ENCODE assay signal across 15 cellular contexts in the genomic region with DNA sequence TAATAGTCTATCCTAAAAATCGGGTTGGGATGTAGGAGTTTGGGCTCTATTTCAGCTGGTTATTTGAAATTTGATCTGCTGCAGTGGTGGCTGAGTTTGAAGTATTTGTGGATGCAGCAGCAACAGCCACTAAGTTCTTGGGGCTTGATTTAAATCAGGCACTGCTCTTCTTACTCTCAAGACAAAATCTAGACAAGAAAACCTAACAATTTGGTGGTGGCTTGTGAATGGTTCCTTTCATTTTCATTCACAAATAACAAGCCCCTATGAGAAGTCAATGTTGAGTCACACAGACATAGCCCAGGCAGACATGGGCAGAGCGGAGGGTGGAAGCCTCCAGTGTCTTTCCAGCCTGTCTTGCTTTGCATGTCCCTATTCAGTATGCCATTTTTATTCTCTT.
DNase-seq lines count a peak whose midpoint lies in the region; ATAC-seq and TF ChIP-seq lines count a peak whose summit lies in the region.
"Had no signal": no experiment of that assay in that cellular context is flagged by ENCODE, and none has a peak within 500 bp of the region (broad histone marks: within the 10 kb centered on the region; RNA-seq: fewer than 3 reads in every experiment).

No MANE protein-coding gene starts in this region.

- H3K36me3 ChIP-seq in urinary bladder (ENCODE audit: insufficient read depth) (no peaks in the 10 kb centered on the region), Peyer's patch (no peaks in the 10 kb centered on the region)
- H3K36me3 ChIP-seq: HAP-1, neural progenitor cell had no signal

- ATAC-seq in WTC11 = no peak
- ATAC-seq: stimulated activated naive B cell treated with anti-CD40 and anti-IgM and Interleukin-4, amounts not matched to agents 10 μg/mL and 1 μg/mL and 100 μg/mL, for 72 hours had no signal

- H3K36me3 Mint-ChIP-seq in WTC11 = no peaks in the 10 kb centered on the region
- H3K36me3 Mint-ChIP-seq in osteocyte (ENCODE audit: unreplicated experiment) = peaks cover 14% of the 10 kb centered on the region
- H3K36me3 Mint-ChIP-seq: neural progenitor cell; stimulated activated naive B cell treated with anti-CD40 and anti-IgM and Interleukin-4, amounts not matched to agents 10 μg/mL and 1 μg/mL and 100 μg/mL, for 72 hours had no signal

- no peaks in the 10 kb centered on the region for H3K27me3 Mint-ChIP-seq in WTC11 (ENCODE audit: low read depth)
- H3K27me3 Mint-ChIP-seq in osteocyte (ENCODE audit: unreplicated experiment) = no peaks in the 10 kb centered on the region

- H3K4me1 Mint-ChIP-seq in WTC11 = peaks cover 13% of the 10 kb centered on the region
- peaks cover 38% of the 10 kb centered on the region for H3K4me1 Mint-ChIP-seq in osteocyte (ENCODE audit: unreplicated experiment)
- H3K4me1 Mint-ChIP-seq: activated CD4-positive, alpha-beta memory T cell treated with anti-CD3 and anti-CD28 coated beads, Interleukin-2, amount 10 ng/mL, durations not matched to agents 7 days and 5 days; neural progenitor cell; stimulated activated naive B cell treated with anti-CD40 and anti-IgM and Interleukin-4, amounts not matched to agents 10 μg/mL and 1 μg/mL and 100 μg/mL, for 72 hours had no signal

- H3K27ac Mint-ChIP-seq in WTC11 (peak overlapping the region; percentile 17; the same call in 1 of the 2 replicates), osteocyte (ENCODE audit: unreplicated experiment) (peak overlapping the region; percentile 78)
- H3K27ac Mint-ChIP-seq: activated CD4-positive, alpha-beta memory T cell treated with anti-CD3 and anti-CD28 coated beads, Interleukin-2, amount 10 ng/mL, durations not matched to agents 7 days and 5 days; neural progenitor cell; stimulated activated naive B cell treated with anti-CD40 and anti-IgM and Interleukin-4, amounts not matched to agents 10 μg/mL and 1 μg/mL and 100 μg/mL, for 72 hours had no signal

- H3K4me3 ChIP-seq in fibroblast of pulmonary artery (replicated peaks; ENCODE audit: low read depth, low read length) = peak overlapping the region; percentile 1
- no peak overlapping the region for H3K4me3 ChIP-seq in urinary bladder (ENCODE audit: low read depth, low read length)
- no peak overlapping the region for H3K4me3 ChIP-seq in Peyer's patch
- H3K4me3 ChIP-seq: HAP-1, neural progenitor cell, SJCRH30 had no signal

- no peak for TF ChIP-seq CTCF in WTC11 (IDR thresholded peaks at IDR 0.05)
- no peak for TF ChIP-seq CTCF in fibroblast of pulmonary artery (IDR thresholded peaks at IDR 0.05; ENCODE audit: low read length, missing control alignments)
- TF ChIP-seq CTCF in osteocyte (IDR thresholded peaks at IDR 0.05) = no peak
- no peak for TF ChIP-seq CTCF in Peyer's patch (IDR thresholded peaks at IDR 0.05)

- H3K9me3 Mint-ChIP-seq in WTC11 = no peaks in the 10 kb centered on the region
- no peaks in the 10 kb centered on the region for H3K9me3 Mint-ChIP-seq in osteocyte (ENCODE audit: unreplicated experiment)
- H3K9me3 Mint-ChIP-seq: activated CD4-positive, alpha-beta memory T cell treated with anti-CD3 and anti-CD28 coated beads, Interleukin-2, amount 10 ng/mL, durations not matched to agents 7 days and 5 days; neural progenitor cell had no signal

- 68% methylated on average over 2 of the region's 2 CpGs for WGBS in urinary bladder

- no peaks in the 10 kb centered on the region for H3K9me3 ChIP-seq in Peyer's patch
- H3K9me3 ChIP-seq: HAP-1, SJCRH30 had no signal

- no peak for TF ChIP-seq POLR2A in Peyer's patch (IDR thresholded peaks at IDR 0.05)

- peak overlapping the region; percentile 70 for H3K27ac ChIP-seq in urinary bladder (ENCODE audit: low read depth)
- H3K27ac ChIP-seq in substantia nigra (ENCODE audit: low read depth, low read length, poor library complexity, severe bottlenecking) = no peak overlapping the region
- H3K27ac ChIP-seq in Peyer's patch = peak overlapping the region in 2 of 4 donors; percentile 19 to 43
- H3K27ac ChIP-seq: neural progenitor cell, SJCRH30 had no signal

- DNase-seq in WTC11 (ENCODE audit: low spot score) = no peak
- DNase-seq in fibroblast of pulmonary artery (ENCODE audit: low read depth) = peak; percentile 47
- no peak for DNase-seq in osteocyte (ENCODE audit: extremely low spot score, unreplicated experiment)
- no peak for DNase-seq in substantia nigra (lab: John Stamatoyannopoulos, UW)
- no peak for DNase-seq in NCI-H82 treated with DMSO at 0.1 percent for 48 hours (lab: John Stamatoyannopoulos, UW; ENCODE audit: unreplicated experiment)
- DNase-seq in Peyer's patch = no peak
- DNase-seq in UCSD-AML1 (lab: John Stamatoyannopoulos, UW; ENCODE audit: unreplicated experiment) = no peak
- DNase-seq: activated CD4-positive, alpha-beta memory T cell treated with anti-CD3 and anti-CD28 coated beads, Interleukin-2, amount 10 ng/mL, durations not matched to agents 7 days and 5 days; mammary epithelial cell; NCI-H226; SJCRH30; stimulated activated naive B cell treated with anti-CD40 and anti-IgM and Interleukin-4, amounts not matched to agents 10 μg/mL and 1 μg/mL and 100 μg/mL, for 72 hours had no signal

- CTCF ChIA-PET in WTC11 (lab: Charles Lee) = no interaction called here

- H3K4me1 ChIP-seq in urinary bladder (ENCODE audit: insufficient read depth) (no peaks in the 10 kb centered on the region), Peyer's patch (no peaks in the 10 kb centered on the region)
- H3K4me1 ChIP-seq: HAP-1, neural progenitor cell had no signal

- H3K27me3 ChIP-seq in Peyer's patch = no peaks in the 10 kb centered on the region
- H3K27me3 ChIP-seq: neural progenitor cell, SJCRH30 had no signal

- POLR2A ChIA-PET in WTC11 (lab: Charles Lee) = no interaction called here

- H3K4me3 Mint-ChIP-seq in WTC11 = no peak overlapping the region
- peak overlapping the region; percentile 5 for H3K4me3 Mint-ChIP-seq in osteocyte (ENCODE audit: unreplicated experiment)
- H3K4me3 Mint-ChIP-seq: activated CD4-positive, alpha-beta memory T cell treated with anti-CD3 and anti-CD28 coated beads, Interleukin-2, amount 10 ng/mL, durations not matched to agents 7 days and 5 days; neural progenitor cell; stimulated activated naive B cell treated with anti-CD40 and anti-IgM and Interleukin-4, amounts not matched to agents 10 μg/mL and 1 μg/mL and 100 μg/mL, for 72 hours had no signal

TF ChIP-seq in WTC11, 78 proteins besides CTCF, POLR2A, EP300 and RAD21:
- TF ChIP-seq GABPB1 (CRISPR knock-in tag; IDR thresholded peaks at IDR 0.05) = no peak
- no peak for TF ChIP-seq IRF1 (CRISPR knock-in tag; IDR thresholded peaks at IDR 0.05)
- TF ChIP-seq ZBTB21 (CRISPR knock-in tag; IDR thresholded peaks at IDR 0.05; ENCODE audit: borderline replicate concordance) = no peak
- TF ChIP-seq NFATC4 (CRISPR knock-in tag; IDR thresholded peaks at IDR 0.05) = no peak
- TF ChIP-seq CREB1 (CRISPR knock-in tag; IDR thresholded peaks at IDR 0.05) = no peak
- TF ChIP-seq, protein P1, sequence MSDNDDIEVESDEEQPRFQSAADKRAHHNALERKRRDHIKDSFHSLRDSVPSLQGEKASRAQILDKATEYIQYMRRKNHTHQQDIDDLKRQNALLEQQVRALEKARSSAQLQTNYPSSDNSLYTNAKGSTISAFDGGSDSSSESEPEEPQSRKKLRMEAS (CRISPR knock-in tag; IDR thresholded peaks at IDR 0.05) = no peak
- TF ChIP-seq ZNF317 (CRISPR knock-in tag; IDR thresholded peaks at IDR 0.05; ENCODE audit: borderline replicate concordance, low read depth) = no peak
- TF ChIP-seq PREB (CRISPR knock-in tag; IDR thresholded peaks at IDR 0.05; ENCODE audit: borderline replicate concordance) = no peak
